ENCODE assay signal across 21 cellular contexts in genomic region chr5:99105216-99105615, GRCh38.
DNase-seq lines count a peak whose midpoint lies in the region; ATAC-seq and TF ChIP-seq lines count a peak whose summit lies in the region.
"Had no signal": no experiment of that assay in that cellular context is flagged by ENCODE, and none has a peak within 500 bp of the region (broad histone marks: within the 10 kb centered on the region; RNA-seq: fewer than 3 reads in every experiment).

No MANE protein-coding gene starts in this region.

- DNase-seq in HT-29 (ENCODE audit: low spot score): peak; percentile 19
- peak; percentile 32 for DNase-seq in PC-3
- DNase-seq in endodermal cell: no peak
- DNase-seq in NCI-H1436 (lab: John Stamatoyannopoulos, UW): no peak
- DNase-seq in NCI-H2029 (lab: John Stamatoyannopoulos, UW): no peak
- DNase-seq: activated CD8-positive, alpha-beta T cell treated with anti-CD3 and anti-CD28 coated beads for 36 hours; activated naive CD4-positive, alpha-beta T cell treated with anti-CD3 and anti-CD28 coated beads, Interleukin-2, amount 50 U/mL, for 16 hours; activated T-cell treated with anti-CD3 and anti-CD28 coated beads, Interleukin-2, amount 50 U/mL, for 4 hours; dorsolateral prefrontal cortex; heart right ventricle; naive B cell; ovary; stimulated activated CD4-positive, alpha-beta T cell treated with anti-CD3 and anti-CD28 coated beads, Interleukin-4, amount 100 ng/mL, for 1 hour had no signal

- H3F3A ChIP-seq in PC-3 (ENCODE audit: low read length, unreplicated experiment): no peaks in the 10 kb centered on the region

- H3K27ac ChIP-seq in PC-3 (ENCODE audit: low read length) (no peak overlapping the region), endodermal cell (ENCODE audit: low read depth, low read length) (no peak overlapping the region)
- H3K27ac ChIP-seq: dorsolateral prefrontal cortex, heart right ventricle, ovary, skin epidermis, vagina, VCaP had no signal

- peaks cover 2% of the 10 kb centered on the region for H3K27me3 Mint-ChIP-seq in endodermal cell (ENCODE audit: insufficient read depth)
- H3K27me3 Mint-ChIP-seq in nephron (ENCODE audit: low read depth): no peaks in the 10 kb centered on the region

- BruUV-seq in PC-3 (replicated peaks; lab: Mats Ljungman, UMichigan): no TSS peak

- H3K36me3 Mint-ChIP-seq in endodermal cell (ENCODE audit: low read depth) (no peaks in the 10 kb centered on the region), nephron (ENCODE audit: low read depth) (no peaks in the 10 kb centered on the region)
- H3K36me3 Mint-ChIP-seq: naive B cell had no signal

- no peak overlapping the region for H3K27ac Mint-ChIP-seq in endodermal cell
- H3K27ac Mint-ChIP-seq in nephron: peak overlapping the region in 2 of 3 experiments; percentile 12 to 44
- H3K27ac Mint-ChIP-seq: activated CD8-positive, alpha-beta T cell treated with anti-CD3 and anti-CD28 coated beads for 36 hours; B cell had no signal

- H3K9ac ChIP-seq in PC-3 (ENCODE audit: low read length): no peak overlapping the region
- no peak overlapping the region for H3K9ac ChIP-seq in endodermal cell (ENCODE audit: extremely low read depth, low read length, poor library complexity, severe bottlenecking)

- no peaks in the 10 kb centered on the region for H3K9me3 ChIP-seq in PC-3 (ENCODE audit: low read length)
- no peaks in the 10 kb centered on the region for H3K9me3 ChIP-seq in endodermal cell (ENCODE audit: control insufficient read depth, low read length)
- H3K9me3 ChIP-seq: Caco-2, heart right ventricle, ovary, vagina had no signal

- H3K79me2 ChIP-seq in PC-3 (ENCODE audit: low read length): no peaks in the 10 kb centered on the region

- TF ChIP-seq CTCF in PC-3 (conservative IDR thresholded peaks at IDR 0.05; ENCODE audit: low read depth, low read length) (no peak), endodermal cell (conservative IDR thresholded peaks at IDR 0.05) (no peak), nephron (IDR thresholded peaks at IDR 0.05; ENCODE audit: unreplicated experiment in 3 of 3) (no peak)

- intact Hi-C loops in PC-3 (cut with micrococcal nuclease): loop anchor here (2.0 kb wide), 2 partner anchors 50 to 1326 kb away; no protein-coding TSS in a partner anchor

- ATAC-seq in PC-3 (no peak), GM21717 (IDR thresholded peaks at IDR 0.05; ENCODE audit: unreplicated experiment) (no peak)
- ATAC-seq: activated CD8-positive, alpha-beta T cell treated with anti-CD3 and anti-CD28 coated beads for 36 hours; activated T-cell treated with anti-CD3 and anti-CD28 coated beads, Interleukin-2, amount 50 U/mL, for 4 hours; heart right ventricle had no signal

- H3K4me1 Mint-ChIP-seq in endodermal cell: peaks cover 31% of the 10 kb centered on the region
- H3K4me1 Mint-ChIP-seq in nephron: peaks cover 15% of the 10 kb centered on the region
- H3K4me1 Mint-ChIP-seq: B cell, naive B cell had no signal

- H3K9me3 Mint-ChIP-seq in endodermal cell (no peaks in the 10 kb centered on the region), nephron (no peaks in the 10 kb centered on the region)
- H3K9me3 Mint-ChIP-seq: activated CD8-positive, alpha-beta T cell treated with anti-CD3 and anti-CD28 coated beads for 36 hours; activated T-cell treated with anti-CD3 and anti-CD28 coated beads, Interleukin-2, amount 50 U/mL, for 4 hours; naive B cell had no signal

- H3K36me3 ChIP-seq in PC-3 (ENCODE audit: low read depth, low read length): no peaks in the 10 kb centered on the region
- H3K36me3 ChIP-seq in endodermal cell (ENCODE audit: control insufficient read depth, insufficient read depth, low read length): no peaks in the 10 kb centered on the region
- H3K36me3 ChIP-seq: heart right ventricle, ovary, vagina had no signal

- no peak overlapping the region for H2AFZ ChIP-seq in PC-3 (ENCODE audit: low read length)

- H3K4me1 ChIP-seq in PC-3 (ENCODE audit: insufficient read depth, low read length): no peaks in the 10 kb centered on the region
- peaks cover 30% of the 10 kb centered on the region for H3K4me1 ChIP-seq in endodermal cell (ENCODE audit: control insufficient read depth, insufficient read depth, low read length)
- H3K4me1 ChIP-seq: Caco-2, vagina had no signal

- H3K27me3 ChIP-seq in PC-3 (ENCODE audit: low read length) (peaks cover 29% of the 10 kb centered on the region), endodermal cell (ENCODE audit: control insufficient read depth, insufficient read depth, low read length, poor library complexity, severe bottlenecking) (no peaks in the 10 kb centered on the region)
- H3K27me3 ChIP-seq: dorsolateral prefrontal cortex, heart right ventricle, vagina had no signal

- WGBS in endodermal cell (ENCODE audit: insufficient coverage in 1 of 2, insufficient read length in 1 of 2), 2 experiments: 86% methylated on average over 3 of the region's 3 CpGs; no CpG with 5 or more reads in 1 of the 2 experiments

- no peaks in the 10 kb centered on the region for H4K20me1 ChIP-seq in PC-3 (ENCODE audit: low read length)

- H3K4me3 Mint-ChIP-seq in endodermal cell (no peak overlapping the region), nephron (no peak overlapping the region)
- H3K4me3 Mint-ChIP-seq: activated CD8-positive, alpha-beta T cell treated with anti-CD3 and anti-CD28 coated beads for 36 hours; activated T-cell treated with anti-CD3 and anti-CD28 coated beads, Interleukin-2, amount 50 U/mL, for 4 hours; B cell; naive B cell had no signal

- CTCF ChIA-PET in PC-3 (lab: Charles Lee): interaction anchor here (0.6 to 1.1 kb wide), 14 partner anchors 17 to 1732 kb away, joined by 3 to 17 read pairs (median 6); no protein-coding TSS in a partner anchor

- no peak overlapping the region for H3K4me3 ChIP-seq in PC-3 (ENCODE audit: low read length)
- peak overlapping the region; percentile 3 for H3K4me3 ChIP-seq in endodermal cell (ENCODE audit: low read length)
- H3K4me3 ChIP-seq: heart right ventricle, lung, ovary, skin epidermis, vagina had no signal

- no peak overlapping the region for H3K4me2 ChIP-seq in PC-3 (ENCODE audit: low read length)

- no peaks in the 10 kb centered on the region for H3K9me2 ChIP-seq in PC-3 (replicated peaks; ENCODE audit: low read length)

- POLR2A ChIA-PET in PC-3 (lab: Charles Lee; ENCODE audit: unreplicated experiment): interaction anchor here (0.6 kb wide), 1 partner anchor 1171 kb away, joined by 3 read pairs; no protein-coding TSS in a partner anchor

Comparison
In these comparisons a context has a peak if more than half of its experiments do, and no peak if none do; other contexts are left out.
1. DNase-seq: peak in HT-29 (single experiment) and PC-3 (single experiment); none in endodermal cell (single experiment), NCI-H1436 (single experiment) and NCI-H2029 (single experiment).